14 cellular contexts compared by ENCODE assay signal in genomic region chr4:169716677-169717076, GRCh38.
"Had no signal": no experiment of that assay in that cellular context is flagged by ENCODE, and none has a peak within 500 bp of the region (broad histone marks: within the 10 kb centered on the region; RNA-seq: fewer than 3 reads in every experiment).

No MANE protein-coding gene starts in this region.

- H3K4me2 ChIP-seq: neural progenitor cell had no signal

- H3K27me3 ChIP-seq: foreskin keratinocyte, neural progenitor cell had no signal

- H3K9ac ChIP-seq: neural progenitor cell had no signal

- H3K27ac ChIP-seq: foreskin keratinocyte, neural progenitor cell had no signal

- FAIRE-seq: colon, endometrium had no signal

- ATAC-seq: activated T-helper 17 cell treated with anti-CD3 and anti-CD28 coated beads, Interleukin-2, amount 50 U/mL, for 72 hours; esophagus mucosa; foreskin keratinocyte had no signal

- DNase-seq: activated CD4-positive, alpha-beta T cell treated with anti-CD3 and anti-CD28 coated beads, Interleukin-2, amount 50 U/mL, for 4 hours; activated CD4-positive, CD25-positive, alpha-beta regulatory T cell; activated naive CD4-positive, alpha-beta T cell treated with Interleukin-2 at 50 U/mL for 16 hours; activated T-cell treated with anti-CD3 and anti-CD28 coated beads for 4 hours; anterior cingulate cortex; foreskin keratinocyte; immature natural killer cell; stimulated activated CD4-positive, alpha-beta T cell treated with anti-CD3 and anti-CD28 coated beads, Interleukin-1b, Interleukin-23, amount 100 ng/mL, for 48 hours had no signal

- H3K4me3 ChIP-seq: lung, neural progenitor cell had no signal

- H3K4me1 ChIP-seq: foreskin keratinocyte had no signal

- H2AFZ ChIP-seq: neural progenitor cell had no signal
